ENCODE assay signal across 1 cellular context in the genomic region with DNA sequence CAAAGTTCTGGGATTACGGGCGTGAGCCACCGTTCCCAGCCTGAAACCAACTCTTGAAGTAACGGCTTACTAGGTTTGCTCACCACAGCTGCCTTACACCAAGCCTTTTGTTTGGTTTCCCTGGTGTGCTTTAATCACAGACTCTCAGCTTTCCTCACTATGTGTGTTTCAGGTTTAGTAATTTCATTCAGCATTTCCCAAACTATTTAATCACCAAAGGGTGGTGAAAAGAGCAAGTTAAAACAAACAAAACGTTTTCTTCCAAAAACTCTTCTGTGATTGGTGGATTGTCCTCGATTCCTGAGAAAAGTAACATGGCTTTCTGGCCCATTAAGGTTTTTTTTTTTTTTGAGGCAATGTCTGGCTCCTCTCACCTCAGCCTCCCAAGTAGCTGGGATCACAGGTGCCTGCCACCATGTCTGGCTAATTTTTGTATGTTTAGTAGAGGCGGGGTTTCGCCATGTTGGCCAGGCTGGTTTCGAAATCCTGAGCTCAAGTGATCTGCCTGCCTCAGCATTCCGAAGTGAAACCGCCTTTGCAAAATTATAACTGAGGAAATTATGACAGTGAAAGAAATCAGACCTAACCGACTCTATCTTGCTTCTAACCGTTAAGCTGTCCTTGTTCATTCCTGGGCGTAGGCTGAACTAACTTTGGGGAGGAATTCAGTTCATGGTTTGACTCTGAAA.
TF ChIP-seq lines count a peak whose summit lies in the region.

No MANE protein-coding gene starts in this region.

TF ChIP-seq in SK-N-SH treated with all-trans-retinoic acid at 6 μM for 48 hours, 23 proteins besides CTCF, POLR2A, EP300 and RAD21 (continued from another document):
- TF ChIP-seq, protein P1, sequence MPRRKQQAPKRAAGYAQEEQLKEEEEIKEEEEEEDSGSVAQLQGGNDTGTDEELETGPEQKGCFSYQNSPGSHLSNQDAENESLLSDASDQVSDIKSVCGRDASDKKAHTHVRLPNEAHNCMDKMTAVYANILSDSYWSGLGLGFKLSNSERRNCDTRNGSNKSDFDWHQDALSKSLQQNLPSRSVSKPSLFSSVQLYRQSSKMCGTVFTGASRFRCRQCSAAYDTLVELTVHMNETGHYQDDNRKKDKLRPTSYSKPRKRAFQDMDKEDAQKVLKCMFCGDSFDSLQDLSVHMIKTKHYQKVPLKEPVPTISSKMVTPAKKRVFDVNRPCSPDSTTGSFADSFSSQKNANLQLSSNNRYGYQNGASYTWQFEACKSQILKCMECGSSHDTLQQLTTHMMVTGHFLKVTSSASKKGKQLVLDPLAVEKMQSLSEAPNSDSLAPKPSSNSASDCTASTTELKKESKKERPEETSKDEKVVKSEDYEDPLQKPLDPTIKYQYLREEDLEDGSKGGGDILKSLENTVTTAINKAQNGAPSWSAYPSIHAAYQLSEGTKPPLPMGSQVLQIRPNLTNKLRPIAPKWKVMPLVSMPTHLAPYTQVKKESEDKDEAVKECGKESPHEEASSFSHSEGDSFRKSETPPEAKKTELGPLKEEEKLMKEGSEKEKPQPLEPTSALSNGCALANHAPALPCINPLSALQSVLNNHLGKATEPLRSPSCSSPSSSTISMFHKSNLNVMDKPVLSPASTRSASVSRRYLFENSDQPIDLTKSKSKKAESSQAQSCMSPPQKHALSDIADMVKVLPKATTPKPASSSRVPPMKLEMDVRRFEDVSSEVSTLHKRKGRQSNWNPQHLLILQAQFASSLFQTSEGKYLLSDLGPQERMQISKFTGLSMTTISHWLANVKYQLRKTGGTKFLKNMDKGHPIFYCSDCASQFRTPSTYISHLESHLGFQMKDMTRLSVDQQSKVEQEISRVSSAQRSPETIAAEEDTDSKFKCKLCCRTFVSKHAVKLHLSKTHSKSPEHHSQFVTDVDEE (CRISPR knock-in tag; IDR thresholded peaks at IDR 0.05) = no peak
- no peak for TF ChIP-seq OSR1 (CRISPR knock-in tag; IDR thresholded peaks at IDR 0.05)
- TF ChIP-seq ARNTL (CRISPR knock-in tag; IDR thresholded peaks at IDR 0.05; ENCODE audit: borderline replicate concordance, low read depth) = no peak
- no peak for TF ChIP-seq ZFP3 (CRISPR knock-in tag; IDR thresholded peaks at IDR 0.05)
- TF ChIP-seq ZNF565 (CRISPR knock-in tag; conservative IDR thresholded peaks at IDR 0.05; ENCODE audit: low read depth) = no peak
- TF ChIP-seq, protein P2, sequence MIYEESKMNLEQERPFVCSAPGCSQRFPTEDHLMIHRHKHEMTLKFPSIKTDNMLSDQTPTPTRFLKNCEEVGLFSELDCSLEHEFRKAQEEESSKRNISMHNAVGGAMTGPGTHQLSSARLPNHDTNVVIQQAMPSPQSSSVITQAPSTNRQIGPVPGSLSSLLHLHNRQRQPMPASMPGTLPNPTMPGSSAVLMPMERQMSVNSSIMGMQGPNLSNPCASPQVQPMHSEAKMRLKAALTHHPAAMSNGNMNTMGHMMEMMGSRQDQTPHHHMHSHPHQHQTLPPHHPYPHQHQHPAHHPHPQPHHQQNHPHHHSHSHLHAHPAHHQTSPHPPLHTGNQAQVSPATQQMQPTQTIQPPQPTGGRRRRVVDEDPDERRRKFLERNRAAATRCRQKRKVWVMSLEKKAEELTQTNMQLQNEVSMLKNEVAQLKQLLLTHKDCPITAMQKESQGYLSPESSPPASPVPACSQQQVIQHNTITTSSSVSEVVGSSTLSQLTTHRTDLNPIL (CRISPR knock-in tag; IDR thresholded peaks at IDR 0.05; ENCODE audit: low read depth) = no peak
- TF ChIP-seq ZNF70 (CRISPR knock-in tag; IDR thresholded peaks at IDR 0.05) = no peak
- no peak for TF ChIP-seq SNAI2 (CRISPR knock-in tag; IDR thresholded peaks at IDR 0.05)
- no peak for TF ChIP-seq ZFP30 (CRISPR knock-in tag; IDR thresholded peaks at IDR 0.05)
- TF ChIP-seq GLIS3 (CRISPR knock-in tag; IDR thresholded peaks at IDR 0.05) = no peak
- no peak for TF ChIP-seq ZC3H10 (CRISPR knock-in tag; IDR thresholded peaks at IDR 0.05)
- TF ChIP-seq BACH2 (CRISPR knock-in tag; IDR thresholded peaks at IDR 0.05; ENCODE audit: borderline replicate concordance) = no peak
- TF ChIP-seq, protein P3, sequence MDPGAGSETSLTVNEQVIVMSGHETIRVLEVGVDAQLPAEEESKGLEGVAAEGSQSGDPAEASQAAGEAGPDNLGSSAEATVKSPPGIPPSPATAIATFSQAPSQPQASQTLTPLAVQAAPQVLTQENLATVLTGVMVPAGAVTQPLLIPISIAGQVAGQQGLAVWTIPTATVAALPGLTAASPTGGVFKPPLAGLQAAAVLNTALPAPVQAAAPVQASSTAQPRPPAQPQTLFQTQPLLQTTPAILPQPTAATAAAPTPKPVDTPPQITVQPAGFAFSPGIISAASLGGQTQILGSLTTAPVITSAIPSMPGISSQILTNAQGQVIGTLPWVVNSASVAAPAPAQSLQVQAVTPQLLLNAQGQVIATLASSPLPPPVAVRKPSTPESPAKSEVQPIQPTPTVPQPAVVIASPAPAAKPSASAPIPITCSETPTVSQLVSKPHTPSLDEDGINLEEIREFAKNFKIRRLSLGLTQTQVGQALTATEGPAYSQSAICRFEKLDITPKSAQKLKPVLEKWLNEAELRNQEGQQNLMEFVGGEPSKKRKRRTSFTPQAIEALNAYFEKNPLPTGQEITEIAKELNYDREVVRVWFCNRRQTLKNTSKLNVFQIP (CRISPR knock-in tag; IDR thresholded peaks at IDR 0.05; ENCODE audit: borderline replicate concordance, low read depth) = no peak
- TF ChIP-seq RARB (CRISPR knock-in tag; IDR thresholded peaks at IDR 0.05) = no peak
TF ChIP-seq in SK-N-SH treated with all-trans-retinoic acid at 6 μM for 48 hours: peak in this region for 0.
